ENCODE assay signal across 8 cellular contexts in genomic region chr11:114399903-114400221, GRCh38. TPM values are rescaled to one million over a fixed set of nuclear protein-coding genes. Genes with fewer than 3 reads are reported as not detected.
A peak's percentile ranks its signal among the peaks of the same experiment; 100 is the strongest.
DNase-seq lines count a peak whose midpoint lies in the region; ATAC-seq, FAIRE-seq and TF ChIP-seq lines count a peak whose summit lies in the region.

No MANE protein-coding gene starts in this region.

- peak overlapping the region; percentile 100 for H3K27ac Mint-ChIP-seq in activated T-cell treated with anti-CD3 and anti-CD28 coated beads, Interleukin-2, amount 50 U/mL, for 24 hours

- no peaks in the 10 kb centered on the region for H3K27me3 ChIP-seq in GM12878 (replicated peaks in 1 of 2; ENCODE audit: control insufficient read depth in 2 of 2, insufficient read depth in 2 of 2, low read length in 1 of 2)
- H3K27me3 ChIP-seq in layer of hippocampus (ENCODE audit: control insufficient read depth, insufficient read depth, low read length) = no peaks in the 10 kb centered on the region

- H3K4me1 ChIP-seq in GM12878 (ENCODE audit: control insufficient read depth, insufficient read depth, low read length) = no peaks in the 10 kb centered on the region

- H3K79me2 ChIP-seq in GM12878 (ENCODE audit: control insufficient read depth, insufficient read depth, low read length) = peaks cover 44% of the 10 kb centered on the region

- H3K9ac ChIP-seq in GM12878 (ENCODE audit: control insufficient read depth, insufficient read depth, low read length) = peak overlapping the region; percentile 98

- TSS peak; percentile 94 for BruUV-seq in GM12878 (replicated peaks; lab: Mats Ljungman, UMichigan)

- in situ Hi-C loops in GM12878 (cut with MboI) = no loop called here

- TF ChIP-seq POLR2A in GM12878 (IDR thresholded peaks at IDR 0.05; ENCODE audit: low read depth, low read length) = no peak

- RAD21 ChIA-PET in GM12878 (lab: Charles Lee; ENCODE audit: unreplicated experiment) = interaction anchor here (1.3 kb wide), 1 partner anchor 13 kb away, joined by 3 read pairs; no protein-coding TSS in a partner anchor

- H3K9me3 Mint-ChIP-seq in activated T-cell treated with anti-CD3 and anti-CD28 coated beads, Interleukin-2, amount 50 U/mL, for 24 hours = no peaks in the 10 kb centered on the region

- H3K9me3 ChIP-seq in GM12878 (replicated peaks; ENCODE audit: control insufficient read depth, insufficient read depth, low read length) = no peaks in the 10 kb centered on the region

- H3K4me3 Mint-ChIP-seq in activated T-cell treated with anti-CD3 and anti-CD28 coated beads, Interleukin-2, amount 50 U/mL, for 24 hours = peak overlapping the region; percentile 97

- TF ChIP-seq RAD21 in GM12878 (IDR thresholded peaks at IDR 0.05; ENCODE audit: insufficient read depth, low read depth, low read length) = no peak

- SMC1A ChIA-PET in GM12878 (lab: Charles Lee; ENCODE audit: uncharacterized antibody, unreplicated experiment) = interaction anchor here (1.0 kb wide), 1 partner anchor 30 kb away, joined by 3 read pairs; no protein-coding TSS in a partner anchor

- no peak for TF ChIP-seq CTCF in GM12878 (IDR thresholded peaks at IDR 0.05 in 2 of 3, conservative IDR thresholded peaks at IDR 0.05 in 1 of 3; ENCODE audit: control insufficient read depth in 2 of 3, extremely low read depth in 1 of 3, insufficient read depth in 1 of 3, low read depth in 3 of 3, low read length in 3 of 3)

- H3K27me3 Mint-ChIP-seq in activated T-cell treated with anti-CD3 and anti-CD28 coated beads, Interleukin-2, amount 50 U/mL, for 24 hours = no peaks in the 10 kb centered on the region

- H3K36me3 Mint-ChIP-seq in activated T-cell treated with anti-CD3 and anti-CD28 coated beads, Interleukin-2, amount 50 U/mL, for 24 hours (ENCODE audit: low read depth) = peaks cover 58% of the 10 kb centered on the region

- POLR2A ChIA-PET in GM12878 (lab: Charles Lee) = no interaction called here

- WGBS in GM12878 (ENCODE audit: insufficient coverage, insufficient replicate concordance, low lambda C conversion rate, missing lambda C conversion rate) = under 1% methylated on average over 23 of the region's 23 CpGs

- ATAC-seq in HG02885 (IDR thresholded peaks at IDR 0.05; ENCODE audit: poor library complexity, unreplicated experiment) (peak; percentile 23), GM12878 (peak; percentile 57)

- H3K27ac ChIP-seq in GM12878 (ENCODE audit: control insufficient read depth, insufficient read depth) (peak overlapping the region; percentile 98), layer of hippocampus (ENCODE audit: low read depth, low read length) (peak overlapping the region; percentile 94)

- CTCF ChIA-PET in GM12878 (lab: Yijun Ruan, JAX) = no interaction called here

- no peak for TF ChIP-seq EP300 in GM12878 (IDR thresholded peaks at IDR 0.05; ENCODE audit: borderline replicate concordance in 1 of 2, control insufficient read depth in 1 of 2, low read depth in 2 of 2, low read length in 2 of 2)

- intact Hi-C loops in GM12878 (cut with micrococcal nuclease; ENCODE audit: unreplicated experiment) = loop anchor here (1.0 kb wide), 1 partner anchor 39 kb away; the partner anchor contains the start of gene REXO2

- no peaks in the 10 kb centered on the region for H4K20me1 ChIP-seq in GM12878 (ENCODE audit: control insufficient read depth, insufficient read depth)

- H2AFZ ChIP-seq in GM12878 (ENCODE audit: control insufficient read depth, low read depth, low read length) = peak overlapping the region; percentile 98

- H3K4me1 Mint-ChIP-seq in activated T-cell treated with anti-CD3 and anti-CD28 coated beads, Interleukin-2, amount 50 U/mL, for 24 hours (ENCODE audit: low read depth) = peaks cover 45% of the 10 kb centered on the region

- FAIRE-seq in GM12878 (lab: Jason Lieb, UNC) = peak; percentile 65

- peak overlapping the region; percentile 88 for H3K4me3 ChIP-seq in GM12878

- DNase-seq in activated T-cell treated with anti-CD3 and anti-CD28 coated beads, Interleukin-2, amount 50 U/mL, for 24 hours = no peak
- DNase-seq in activated T-cell treated with anti-CD3 and anti-CD28 coated beads for 4 hours (no peak), NCI-H2171 treated with DMSO at 0.1 percent for 48 hours (lab: John Stamatoyannopoulos, UW) (peak; percentile 79), GM12878 (ENCODE audit: low read depth, low spot score) (peak; percentile 2), superior temporal gyrus (ENCODE audit: extremely low spot score) (peak; percentile 55), epidermal melanocyte (ENCODE audit: insufficient read length, low spot score) (no peak)

- peak overlapping the region; percentile 84 for H3K4me2 ChIP-seq in GM12878 (ENCODE audit: control insufficient read depth, insufficient read depth)

- no peaks in the 10 kb centered on the region for H3K36me3 ChIP-seq in GM12878 (ENCODE audit: control insufficient read depth in 2 of 2, insufficient read depth in 2 of 2, low read length in 1 of 2)

TF ChIP-seq in GM12878, 131 proteins besides CTCF, POLR2A, EP300 and RAD21 (continues in another document):
- 0 out of 2 replicates have a peak, but pooled peaks have one; percentile 19 for TF ChIP-seq E2F4 (IDR thresholded peaks at IDR 0.05; ENCODE audit: low read depth, low read length)

RNA-seq across cellular contexts. Expression of gene C11orf71, which starts 0.4 kb away (rescaled TPM):
- total RNA-seq in GM12878 (2013; cell fraction: nucleolus; rRNA removed) = 15.1 and 16.8 TPM in 2 replicates
- total RNA-seq in GM12878 (2014; rRNA removed) = 7.7 and 9.4 TPM in 2 replicates
- 5.3 and 6.0 TPM in 2 replicates for total RNA-seq in GM12878 (2014; rRNA removed; fragmentation: Illumina TruSeq; extraction: Trizol)
- 6.5 and 7.3 TPM in 2 replicates for total RNA-seq in GM12878 (2021)
- polyA plus RNA-seq in GM12878 (2011; ENCODE audit: low read depth) = 2.7 TPM
- polyA plus RNA-seq in GM12878 (2011; rRNA removed) = 8.7 and 12.0 TPM in 2 replicates
- 6.5 and 7.1 TPM in 2 replicates for polyA plus RNA-seq in GM12878 (2011; cell fraction: cytosol; rRNA removed)
- polyA plus RNA-seq in GM12878 (2011; cell fraction: nucleus; rRNA removed) = 8.7 and 12.3 TPM in 2 replicates
- 4.4 and 4.6 TPM in 2 replicates for polyA plus RNA-seq in GM12878 (2012)
- 4.9 and 5.4 TPM in 2 replicates for polyA plus RNA-seq in GM12878 (2014; fragmentation: Illumina TruSeq; extraction: Trizol)
- polyA plus RNA-seq in GM12878 (2014; fragmentation: Nextera tagmentation; extraction: Ambion mirVana) = 1 to 10 TPM; 1.4 to 3.4 TPM
- 9.1 and 10.4 TPM in 2 replicates for polyA plus RNA-seq in GM12878 (2014; rRNA removed)
- 10 to 100 TPM in 1 of 2 experiments, 1 to 10 TPM in 1; 8.2 to 12.0 TPM for polyA plus RNA-seq in GM12878 (2016; fragmentation: Nextera tagmentation; extraction: Ambion mirVana)
- 8.6 and 9.2 TPM in 2 replicates for polyA minus RNA-seq in GM12878 (2011; rRNA and poly(A)+ RNA removed)
- polyA minus RNA-seq in GM12878 (2011; cell fraction: cytosol; rRNA and poly(A)+ RNA removed) = 2.7 and 3.0 TPM in 2 replicates
- polyA minus RNA-seq in GM12878 (2011; cell fraction: nucleus; rRNA and poly(A)+ RNA removed) = 18.4 and 19.5 TPM in 2 replicates

RNA-seq across cellular contexts. Expression of gene RBM7, which starts 0.6 kb away (rescaled TPM):
- total RNA-seq in GM12878 (2013; cell fraction: nucleolus; rRNA removed) = 20.8 and 22.0 TPM in 2 replicates
- 21.5 and 21.7 TPM in 2 replicates for total RNA-seq in GM12878 (2014; rRNA removed)
- total RNA-seq in GM12878 (2014; rRNA removed; fragmentation: Illumina TruSeq; extraction: Trizol) = 29.0 TPM in 2 replicates
- total RNA-seq in GM12878 (2021) = 17.2 and 19.5 TPM in 2 replicates
- polyA plus RNA-seq in GM12878 (2011; ENCODE audit: low read depth) = 11.7 TPM
- polyA plus RNA-seq in GM12878 (2011; rRNA removed) = 46.2 and 48.3 TPM in 2 replicates
- polyA plus RNA-seq in GM12878 (2011; cell fraction: cytosol; rRNA removed) = 20.1 and 21.3 TPM in 2 replicates
- polyA plus RNA-seq in GM12878 (2011; cell fraction: nucleus; rRNA removed) = 10.6 and 13.5 TPM in 2 replicates
- 21.4 and 25.3 TPM in 2 replicates for polyA plus RNA-seq in GM12878 (2012)
- 32.2 and 45.1 TPM in 2 replicates for polyA plus RNA-seq in GM12878 (2014; fragmentation: Illumina TruSeq; extraction: Trizol)
- polyA plus RNA-seq in GM12878 (2014; fragmentation: Nextera tagmentation; extraction: Ambion mirVana) = 10 to 100 TPM; 21.6 to 28.9 TPM
- 14.5 and 17.0 TPM in 2 replicates for polyA plus RNA-seq in GM12878 (2014; rRNA removed)
- polyA plus RNA-seq in GM12878 (2016; fragmentation: Nextera tagmentation; extraction: Ambion mirVana) = 10 to 100 TPM; 23.2 to 29.5 TPM
- 52.5 and 93.1 TPM in 2 replicates for polyA minus RNA-seq in GM12878 (2011; rRNA and poly(A)+ RNA removed)
- 25.4 and 30.3 TPM in 2 replicates for polyA minus RNA-seq in GM12878 (2011; cell fraction: cytosol; rRNA and poly(A)+ RNA removed)
- polyA minus RNA-seq in GM12878 (2011; cell fraction: nucleus; rRNA and poly(A)+ RNA removed) = 16.7 and 23.0 TPM in 2 replicates

RNA-seq across cellular contexts. Expression of gene REXO2, which starts 39.4 kb away (rescaled TPM):
- total RNA-seq in GM12878 (2013; cell fraction: nucleolus; rRNA removed) = 7.0 and 7.9 TPM in 2 replicates
- 5.4 and 6.0 TPM in 2 replicates for total RNA-seq in GM12878 (2014; rRNA removed)
- total RNA-seq in GM12878 (2014; rRNA removed; fragmentation: Illumina TruSeq; extraction: Trizol) = 4.6 and 4.9 TPM in 2 replicates
- 4.0 and 5.1 TPM in 2 replicates for total RNA-seq in GM12878 (2021)
- polyA plus RNA-seq in GM12878 (2011; ENCODE audit: low read depth) = 9.0 TPM
- polyA plus RNA-seq in GM12878 (2011; rRNA removed) = 9.0 and 10.7 TPM in 2 replicates
- 4.6 and 6.2 TPM in 2 replicates for polyA plus RNA-seq in GM12878 (2011; cell fraction: cytosol; rRNA removed)
- polyA plus RNA-seq in GM12878 (2011; cell fraction: nucleus; rRNA removed) = 7.3 and 8.0 TPM in 2 replicates
- polyA plus RNA-seq in GM12878 (2012) = 8.5 and 10.2 TPM in 2 replicates
- 2.6 and 4.9 TPM in 2 replicates for polyA plus RNA-seq in GM12878 (2014; fragmentation: Illumina TruSeq; extraction: Trizol)
- polyA plus RNA-seq in GM12878 (2014; fragmentation: Nextera tagmentation; extraction: Ambion mirVana) = 1 to 10 TPM; 3.3 to 6.4 TPM
- polyA plus RNA-seq in GM12878 (2014; rRNA removed) = 4.8 and 4.9 TPM in 2 replicates
- 10 to 100 TPM; 11.0 to 12.5 TPM for polyA plus RNA-seq in GM12878 (2016; fragmentation: Nextera tagmentation; extraction: Ambion mirVana)
- 1.7 and 3.2 TPM in 2 replicates for polyA minus RNA-seq in GM12878 (2011; rRNA and poly(A)+ RNA removed)
- polyA minus RNA-seq in GM12878 (2011; cell fraction: cytosol; rRNA and poly(A)+ RNA removed) = 4.9 and 5.8 TPM in 2 replicates
- 2.7 and 4.4 TPM in 2 replicates for polyA minus RNA-seq in GM12878 (2011; cell fraction: nucleus; rRNA and poly(A)+ RNA removed)

Comparison
In these comparisons a context has a peak if more than half of its experiments do, and no peak if none do; other contexts are left out.
1. DNase-seq: peak in NCI-H2171 treated with DMSO at 0.1 percent for 48 hours (single experiment), GM12878 (single experiment) and superior temporal gyrus (single experiment); none in activated T-cell treated with anti-CD3 and anti-CD28 coated beads, Interleukin-2, amount 50 U/mL, for 24 hours (single experiment), activated T-cell treated with anti-CD3 and anti-CD28 coated beads for 4 hours (single experiment) and epidermal melanocyte (single experiment).